ENCODE assay signal across 26 cellular contexts in genomic region chrX:144253356-144253755, GRCh38.
"Had no signal": no experiment of that assay in that cellular context is flagged by ENCODE, and none has a peak within 500 bp of the region (broad histone marks: within the 10 kb centered on the region; RNA-seq: fewer than 3 reads in every experiment).

No MANE protein-coding gene starts in this region.

- H3K9me3 Mint-ChIP-seq: activated CD4-positive, alpha-beta memory T cell treated with anti-CD3 and anti-CD28 coated beads for 36 hours; activated naive CD4-positive, alpha-beta T cell treated with anti-CD3 and anti-CD28 coated beads, Interleukin-2, amount 10 ng/mL, durations not matched to agents 7 days and 5 days; dendritic cell treated with granulocyte-macrophage colony-stimulating factor and Interleukin-4, amounts not matched to agents 40 ng/mL and 50 ng/mL, for 4 days had no signal

- H3K27me3 Mint-ChIP-seq: activated CD4-positive, alpha-beta memory T cell treated with anti-CD3 and anti-CD28 coated beads for 36 hours; activated CD4-positive, alpha-beta T cell treated with anti-CD3 and anti-CD28 coated beads for 36 hours; activated CD4-positive, alpha-beta T cell treated with anti-CD3 and anti-CD28 coated beads, Interleukin-2, amount 10 ng/mL, durations not matched to agents 24 days and 14 days; activated CD8-positive, alpha-beta memory T cell treated with anti-CD3 and anti-CD28 coated beads, Interleukin-2, amount 10 ng/mL, durations not matched to agents 7 days and 5 days; activated naive CD4-positive, alpha-beta T cell treated with anti-CD3 and anti-CD28 coated beads, Interleukin-2, amount 10 ng/mL, durations not matched to agents 7 days and 5 days; activated naive CD8-positive, alpha-beta T cell treated with anti-CD3 and anti-CD28 coated beads, Interleukin-2, amount 10 ng/mL, durations not matched to agents 7 days and 5 days; brain; dendritic cell treated with granulocyte-macrophage colony-stimulating factor and Interleukin-4, amounts not matched to agents 40 ng/mL and 50 ng/mL, for 4 days had no signal

- ATAC-seq: activated CD4-positive, alpha-beta T cell treated with anti-CD3 and anti-CD28 coated beads for 36 hours; activated CD8-positive, alpha-beta memory T cell treated with anti-CD3 and anti-CD28 coated beads, Interleukin-2, amount 10 ng/mL, durations not matched to agents 7 days and 5 days; activated CD8-positive, alpha-beta T cell treated with anti-CD3 and anti-CD28 coated beads, Interleukin-2, amount 10 ng/mL, durations not matched to agents 7 days and 5 days; activated naive CD4-positive, alpha-beta T cell treated with anti-CD3 and anti-CD28 coated beads, Interleukin-2, amount 50 U/mL, for 72 hours; gastroesophageal sphincter had no signal

- H3K27ac Mint-ChIP-seq: activated CD4-positive, alpha-beta memory T cell treated with anti-CD3 and anti-CD28 coated beads for 36 hours; activated CD4-positive, alpha-beta T cell treated with anti-CD3 and anti-CD28 coated beads for 36 hours; activated CD4-positive, alpha-beta T cell treated with anti-CD3 and anti-CD28 coated beads, Interleukin-2, amount 10 ng/mL, durations not matched to agents 24 days and 14 days; activated CD8-positive, alpha-beta memory T cell treated with anti-CD3 and anti-CD28 coated beads, Interleukin-2, amount 10 ng/mL, durations not matched to agents 7 days and 5 days; activated CD8-positive, alpha-beta T cell treated with anti-CD3 and anti-CD28 coated beads, Interleukin-2, amount 10 ng/mL, durations not matched to agents 7 days and 5 days; activated naive CD4-positive, alpha-beta T cell treated with anti-CD3 and anti-CD28 coated beads, Interleukin-2, amount 10 ng/mL, durations not matched to agents 7 days and 5 days; activated naive CD4-positive, alpha-beta T cell treated with anti-CD3 and anti-CD28 coated beads, Interleukin-2, amount 50 U/mL, for 72 hours; activated naive CD8-positive, alpha-beta T cell treated with anti-CD3 and anti-CD28 coated beads, Interleukin-2, amount 10 ng/mL, durations not matched to agents 7 days and 5 days; activated T-helper 1 cell treated with anti-CD3 and anti-CD28 coated beads, Interleukin-12 subunit alpha, Interleukin-12 subunit beta, Interleukin-2, Interleukin-4 antibody, amounts not matched to agents 30 ng/mL and 10 ng/mL and 1 ng/mL, durations not matched to agents 14 hours and 24 hours and 36 hours; activated T-helper 2 cell treated with anti-CD3 and anti-CD28 coated beads, Interferon-gamma antibody, Interleukin-2, Interleukin-4, amounts not matched to agents 10 μg/mL and 5 μg/mL and 100 μg/mL, durations not matched to agents 14 hours and 24 hours and 36 hours; brain; dendritic cell treated with granulocyte-macrophage colony-stimulating factor and Interleukin-4, amounts not matched to agents 40 ng/mL and 50 ng/mL, for 4 days; endodermal cell had no signal

- H3K36me3 Mint-ChIP-seq: activated CD4-positive, alpha-beta memory T cell treated with anti-CD3 and anti-CD28 coated beads for 36 hours; activated CD8-positive, alpha-beta memory T cell treated with anti-CD3 and anti-CD28 coated beads, Interleukin-2, amount 10 ng/mL, durations not matched to agents 7 days and 5 days; activated naive CD4-positive, alpha-beta T cell treated with anti-CD3 and anti-CD28 coated beads, Interleukin-2, amount 10 ng/mL, durations not matched to agents 7 days and 5 days; activated naive CD4-positive, alpha-beta T cell treated with anti-CD3 and anti-CD28 coated beads, Interleukin-2, amount 50 U/mL, for 72 hours; activated naive CD8-positive, alpha-beta T cell treated with anti-CD3 and anti-CD28 coated beads, Interleukin-2, amount 10 ng/mL, durations not matched to agents 7 days and 5 days; brain had no signal

- H3K4me1 Mint-ChIP-seq: activated CD4-positive, alpha-beta T cell treated with anti-CD3 and anti-CD28 coated beads for 36 hours; activated CD4-positive, alpha-beta T cell treated with anti-CD3 and anti-CD28 coated beads, Interleukin-2, amount 10 ng/mL, durations not matched to agents 24 days and 14 days; activated CD8-positive, alpha-beta memory T cell treated with anti-CD3 and anti-CD28 coated beads, Interleukin-2, amount 10 ng/mL, durations not matched to agents 7 days and 5 days; activated naive CD4-positive, alpha-beta T cell treated with anti-CD3 and anti-CD28 coated beads, Interleukin-2, amount 10 ng/mL, durations not matched to agents 7 days and 5 days; activated naive CD8-positive, alpha-beta T cell treated with anti-CD3 and anti-CD28 coated beads, Interleukin-2, amount 10 ng/mL, durations not matched to agents 7 days and 5 days; brain; endodermal cell had no signal

- DNase-seq: activated CD4-positive, alpha-beta memory T cell treated with anti-CD3 and anti-CD28 coated beads for 36 hours; activated CD4-positive, alpha-beta T cell treated with anti-CD3 and anti-CD28 coated beads for 36 hours; activated CD4-positive, alpha-beta T cell treated with anti-CD3 and anti-CD28 coated beads, Interleukin-2, amount 10 ng/mL, durations not matched to agents 24 days and 14 days; activated CD4-positive, CD25-positive, alpha-beta regulatory T cell; activated CD4-positive, CD25-positive, alpha-beta regulatory T cell treated with anti-CD3 and anti-CD28 coated beads, Interleukin-2, amount 50 U/mL, for 72 hours; activated CD8-positive, alpha-beta memory T cell treated with anti-CD3 and anti-CD28 coated beads, Interleukin-2, amount 10 ng/mL, durations not matched to agents 7 days and 5 days; activated CD8-positive, alpha-beta memory T cell treated with anti-CD3 and anti-CD28 coated beads, Interleukin-2, amount 50 U/mL, for 4 hours; activated CD8-positive, alpha-beta T cell treated with anti-CD3 and anti-CD28 coated beads, Interleukin-2, amount 10 ng/mL, durations not matched to agents 7 days and 5 days; activated gamma-delta T cell; activated naive CD4-positive, alpha-beta T cell; activated naive CD4-positive, alpha-beta T cell treated with anti-CD3 and anti-CD28 coated beads, Interleukin-2, amount 10 ng/mL, durations not matched to agents 7 days and 5 days; activated naive CD8-positive, alpha-beta T cell treated with anti-CD3 and anti-CD28 coated beads, Interleukin-2, amount 10 ng/mL, durations not matched to agents 7 days and 5 days; activated T-cell treated with anti-CD3 and anti-CD28 coated beads, Interleukin-2, amount 50 U/mL, for 1 hour; activated T-cell treated with anti-CD3 and anti-CD28 coated beads, Interleukin-2, amount 50 U/mL, for 48 hours; central memory CD4-positive, alpha-beta T cell; dorsolateral prefrontal cortex; effector memory CD4-positive, alpha-beta T cell; endodermal cell; foreskin melanocyte; T-helper 2 cell had no signal

- H3K4me3 Mint-ChIP-seq: activated CD4-positive, alpha-beta memory T cell treated with anti-CD3 and anti-CD28 coated beads for 36 hours; activated CD4-positive, alpha-beta T cell treated with anti-CD3 and anti-CD28 coated beads for 36 hours; activated CD4-positive, alpha-beta T cell treated with anti-CD3 and anti-CD28 coated beads, Interleukin-2, amount 10 ng/mL, durations not matched to agents 24 days and 14 days; activated CD8-positive, alpha-beta memory T cell treated with anti-CD3 and anti-CD28 coated beads, Interleukin-2, amount 10 ng/mL, durations not matched to agents 7 days and 5 days; activated CD8-positive, alpha-beta T cell treated with anti-CD3 and anti-CD28 coated beads, Interleukin-2, amount 10 ng/mL, durations not matched to agents 7 days and 5 days; activated naive CD4-positive, alpha-beta T cell treated with anti-CD3 and anti-CD28 coated beads, Interleukin-2, amount 10 ng/mL, durations not matched to agents 7 days and 5 days; activated naive CD8-positive, alpha-beta T cell treated with anti-CD3 and anti-CD28 coated beads, Interleukin-2, amount 10 ng/mL, durations not matched to agents 7 days and 5 days; activated T-helper 1 cell treated with anti-CD3 and anti-CD28 coated beads, Interleukin-12 subunit alpha, Interleukin-12 subunit beta, Interleukin-2, Interleukin-4 antibody, amounts not matched to agents 30 ng/mL and 10 ng/mL and 1 ng/mL, durations not matched to agents 14 hours and 24 hours and 36 hours; brain; dendritic cell treated with granulocyte-macrophage colony-stimulating factor and Interleukin-4, amounts not matched to agents 40 ng/mL and 50 ng/mL, for 4 days; endodermal cell had no signal
